In genomic region chr19:35029737-35030256, GRCh38 we compare ENCODE assay signal across 1 cellular context.
TF ChIP-seq lines count a peak whose summit lies in the region.

No MANE protein-coding gene starts in this region.

TF ChIP-seq in HepG2, 621 proteins besides CTCF, POLR2A, EP300 and RAD21 (continues in another document):
- TF ChIP-seq KDM1A (CRISPR knock-in tag; IDR thresholded peaks at IDR 0.05): no peak
- no peak for TF ChIP-seq CSRNP2 (CRISPR knock-in tag; conservative IDR thresholded peaks at IDR 0.05; ENCODE audit: low read depth)
- no peak for TF ChIP-seq ZBED4 (CRISPR knock-in tag; IDR thresholded peaks at IDR 0.05; ENCODE audit: borderline replicate concordance)
- no peak for TF ChIP-seq KDM6A (CRISPR knock-in tag; IDR thresholded peaks at IDR 0.05; ENCODE audit: low read depth)
- TF ChIP-seq HHEX (CRISPR knock-in tag; IDR thresholded peaks at IDR 0.05): no peak
- peak; percentile 77 for TF ChIP-seq KDM2A (CRISPR knock-in tag; IDR thresholded peaks at IDR 0.05; ENCODE audit: borderline replicate concordance, low read depth)
- TF ChIP-seq ZNF652 (CRISPR knock-in tag; IDR thresholded peaks at IDR 0.05; ENCODE audit: borderline replicate concordance, low read depth): no peak
- TF ChIP-seq TCF12 (IDR thresholded peaks at IDR 0.05): no peak
- TF ChIP-seq TCF12 (CRISPR knock-in tag; IDR thresholded peaks at IDR 0.05): no peak
- TF ChIP-seq ZSCAN12 (CRISPR knock-in tag; IDR thresholded peaks at IDR 0.05): no peak
- no peak for TF ChIP-seq ZNF629 (CRISPR knock-in tag; conservative IDR thresholded peaks at IDR 0.05)
- TF ChIP-seq ELF3 (CRISPR knock-in tag; IDR thresholded peaks at IDR 0.05): no peak
- no peak for TF ChIP-seq POLR2AphosphoS5 (IDR thresholded peaks at IDR 0.05; ENCODE audit: low read depth, low read length)
- TF ChIP-seq ZFP41 (CRISPR knock-in tag; IDR thresholded peaks at IDR 0.05; ENCODE audit: borderline replicate concordance): no peak
- no peak for TF ChIP-seq ZNF12 (CRISPR knock-in tag; IDR thresholded peaks at IDR 0.05)
- no peak for TF ChIP-seq KLF12 (CRISPR knock-in tag; IDR thresholded peaks at IDR 0.05; ENCODE audit: borderline replicate concordance)
- TF ChIP-seq ZMYM4 (CRISPR knock-in tag; IDR thresholded peaks at IDR 0.05): no peak
- no peak for TF ChIP-seq BCL6 (CRISPR knock-in tag; IDR thresholded peaks at IDR 0.05)
- TF ChIP-seq ZNF432 (CRISPR knock-in tag; IDR thresholded peaks at IDR 0.05; ENCODE audit: borderline replicate concordance): no peak
- peak; percentile 53; the same call in 1 of the 2 replicates for TF ChIP-seq ZFP91 (CRISPR knock-in tag; IDR thresholded peaks at IDR 0.05; ENCODE audit: borderline replicate concordance)
- TF ChIP-seq ZNF543 (CRISPR knock-in tag; IDR thresholded peaks at IDR 0.05): no peak
- 0 out of 2 replicates have a peak, but pooled peaks have one; percentile 43 for TF ChIP-seq ZNF710 (CRISPR knock-in tag; IDR thresholded peaks at IDR 0.05; ENCODE audit: borderline replicate concordance)
- no peak for TF ChIP-seq MNT (IDR thresholded peaks at IDR 0.05)
- TF ChIP-seq ZGPAT (CRISPR knock-in tag; IDR thresholded peaks at IDR 0.05): peak; percentile 28; the same call in 1 of the 2 replicates
- TF ChIP-seq RBM39 (IDR thresholded peaks at IDR 0.05; ENCODE audit: low read depth, low read length, poor library complexity, severe bottlenecking): peak; percentile 55
- no peak for TF ChIP-seq CCDC6 (CRISPR knock-in tag; IDR thresholded peaks at IDR 0.05)
- TF ChIP-seq ZNF30 (CRISPR knock-in tag; IDR thresholded peaks at IDR 0.05): no peak
- no peak for TF ChIP-seq MED1 (CRISPR knock-in tag; IDR thresholded peaks at IDR 0.05)
- TF ChIP-seq ATF6 (CRISPR knock-in tag; conservative IDR thresholded peaks at IDR 0.05): no peak
- no peak for TF ChIP-seq MTA3 (CRISPR knock-in tag; IDR thresholded peaks at IDR 0.05)
- no peak for TF ChIP-seq ZNF510 (CRISPR knock-in tag; IDR thresholded peaks at IDR 0.05; ENCODE audit: low read depth)
- no peak for TF ChIP-seq BRD4 (CRISPR knock-in tag; IDR thresholded peaks at IDR 0.05)
- TF ChIP-seq FOXO1 (CRISPR knock-in tag; IDR thresholded peaks at IDR 0.05): no peak
- no peak for TF ChIP-seq MBD4 (IDR thresholded peaks at IDR 0.05; ENCODE audit: borderline replicate concordance, low read length)
- TF ChIP-seq ZNF776 (CRISPR knock-in tag; IDR thresholded peaks at IDR 0.05): 0 out of 2 replicates have a peak, but pooled peaks have one; percentile 25
- TF ChIP-seq TMF1 (CRISPR knock-in tag; IDR thresholded peaks at IDR 0.05; ENCODE audit: low read depth): no peak
- TF ChIP-seq RFXAP (CRISPR knock-in tag; IDR thresholded peaks at IDR 0.05; ENCODE audit: borderline replicate concordance): no peak
- TF ChIP-seq POLR2G (IDR thresholded peaks at IDR 0.05; ENCODE audit: low read depth, low read length): peak; percentile 60
- TF ChIP-seq ZNF280D (CRISPR knock-in tag; IDR thresholded peaks at IDR 0.05): no peak
- TF ChIP-seq KDM5B (CRISPR knock-in tag; IDR thresholded peaks at IDR 0.05; ENCODE audit: borderline replicate concordance): no peak
- TF ChIP-seq CBX5 (CRISPR knock-in tag; IDR thresholded peaks at IDR 0.05; ENCODE audit: borderline replicate concordance): 0 out of 2 replicates have a peak, but pooled peaks have one; percentile 28
- TF ChIP-seq ATF7 (IDR thresholded peaks at IDR 0.05): no peak
- no peak for TF ChIP-seq ATF7 (CRISPR knock-in tag; IDR thresholded peaks at IDR 0.05)
- no peak for TF ChIP-seq TBX2 (CRISPR knock-in tag; IDR thresholded peaks at IDR 0.05; ENCODE audit: borderline replicate concordance)
- peak; percentile 20; the same call in 1 of the 2 replicates for TF ChIP-seq PATZ1 (CRISPR knock-in tag; IDR thresholded peaks at IDR 0.05)
